ENCODE assay signal across 7 cellular contexts in genomic region chr11:67629386-67630229, GRCh38. TPM values are rescaled to one million over a fixed set of nuclear protein-coding genes. Genes with fewer than 3 reads are reported as not detected.
DNase-seq lines count a peak whose midpoint lies in the region; ATAC-seq and TF ChIP-seq lines count a peak whose summit lies in the region.

TSS of gene NUDT8 (minus strand) at chr11:67629937. CDS start at chr11:67629911, 26 bp downstream.

- ATAC-seq in HG02610 (IDR thresholded peaks at IDR 0.05; ENCODE audit: unreplicated experiment), result peak; percentile 44

- H3K9ac ChIP-seq in iPS-18a (ENCODE audit: low read length) (peak within 1 kb of the TSS; percentile 22), skeletal muscle tissue (ENCODE audit: low read depth in 1 of 3, low read length in 3 of 3) (peak within 1 kb of the TSS; percentile 78 to 85 (median 80))

- in situ Hi-C loops in GM13976 (cut with MboI; ENCODE audit: low sequenced_read_pairs, unreplicated experiment), result loop anchor here (10.0 kb wide), 1 partner anchor 75 kb away; no protein-coding TSS in a partner anchor
- in situ Hi-C loops in brain microvascular endothelial cell (cut with HindIII; ENCODE audit: low pct_ligation_motif_present, low sequenced_read_pairs), result no loop called here

- peak within 1 kb of the TSS; percentile 22 for H3K27ac ChIP-seq in brain microvascular endothelial cell
- no peak within 1 kb of the TSS for H3K27ac ChIP-seq in iPS-18a (ENCODE audit: low read length)
- peak within 1 kb of the TSS; percentile 83 for H3K27ac ChIP-seq in skeletal muscle tissue (ENCODE audit: low read depth, low read length)

- no peaks in the 10 kb centered on the region for H3K9me3 ChIP-seq in iPS-18a (ENCODE audit: control insufficient read depth, low read depth, low read length)
- H3K9me3 ChIP-seq in skeletal muscle tissue (ENCODE audit: control insufficient read depth in 3 of 3, low read length in 3 of 3), result no peaks in the 10 kb centered on the region

- H3K4me3 ChIP-seq in brain microvascular endothelial cell (ENCODE audit: low read depth, low read length) (peak within 1 kb of the TSS; percentile 68), iPS-18a (ENCODE audit: low read length) (peak within 1 kb of the TSS; percentile 72), skeletal muscle tissue (ENCODE audit: low read length in 3 of 3) (peak within 1 kb of the TSS; percentile 76 to 83 (median 82))

- H3K36me3 ChIP-seq in brain microvascular endothelial cell (replicated peaks) (no peaks in the 10 kb centered on the region), iPS-18a (ENCODE audit: control insufficient read depth, low read depth, low read length) (peaks cover 10% of the 10 kb centered on the region), skeletal muscle tissue (ENCODE audit: control insufficient read depth in 3 of 3, insufficient read depth in 3 of 3, low read length in 3 of 3) (no peaks in the 10 kb centered on the region)

- H3K4me1 ChIP-seq in iPS-18a (ENCODE audit: control insufficient read depth, low read depth, low read length) (no peaks in the 10 kb centered on the region), skeletal muscle tissue (ENCODE audit: control insufficient read depth in 3 of 3, insufficient read depth in 3 of 3, low read length in 3 of 3) (peaks cover 11 to 21% (median 16%) of the 10 kb centered on the region in 3 donors)

- peak; percentile 87 for TF ChIP-seq CTCF in GM13976 (IDR thresholded peaks at IDR 0.05; ENCODE audit: borderline replicate concordance, control extremely low read depth, extremely low read depth, insufficient read depth, missing control alignments)
- TF ChIP-seq CTCF in brain microvascular endothelial cell (IDR thresholded peaks at IDR 0.05; ENCODE audit: low read depth, low read length, missing control alignments), result peak; percentile 84

- DNase-seq in GM13976 (ENCODE audit: low spot score) (peak; percentile 90), NCI-H1092 treated with DMSO at 0.1 percent for 48 hours (lab: John Stamatoyannopoulos, UW) (peak; percentile 34), UCSD-AML1 (lab: John Stamatoyannopoulos, UW; ENCODE audit: unreplicated experiment) (peak; percentile 90), brain microvascular endothelial cell (peak; percentile 54)

- H3K27me3 ChIP-seq in brain microvascular endothelial cell (replicated peaks) (no peaks in the 10 kb centered on the region), iPS-18a (ENCODE audit: control insufficient read depth, insufficient read depth, low read length) (no peaks in the 10 kb centered on the region), skeletal muscle tissue (ENCODE audit: control insufficient read depth in 3 of 3, insufficient read depth in 3 of 3, low read length in 3 of 3) (peaks cover 0 to 6% (median 3%) of the 10 kb centered on the region in 3 donors)

RNA-seq across cellular contexts. Expression of gene NUDT8, which starts in this region (rescaled TPM):
- total RNA-seq in skeletal muscle tissue, result 5.2 TPM

Comparison
In these comparisons a context has a peak if more than half of its experiments do, and no peak if none do; other contexts are left out.
1. DNase-seq: peak in every context shown above with its lines; median percentile 90 in GM13976; 90 in UCSD-AML1; 54 in brain microvascular endothelial cell; 34 in NCI-H1092 treated with DMSO at 0.1 percent for 48 hours.